25 cellular contexts compared by ENCODE assay signal in genomic region chr4:138320030-138320429, GRCh38.
"Had no signal": no experiment of that assay in that cellular context is flagged by ENCODE, and none has a peak within 500 bp of the region (broad histone marks: within the 10 kb centered on the region; RNA-seq: fewer than 3 reads in every experiment).

No MANE protein-coding gene starts in this region.

- H3K27me3 ChIP-seq: brain microvascular endothelial cell, MG63, Peyer's patch, SJCRH30 had no signal

- H3K9me3 ChIP-seq: MG63, Peyer's patch, SK-N-SH had no signal

- H3K27ac ChIP-seq: brain microvascular endothelial cell, Peyer's patch, RWPE1, SJCRH30, VCaP had no signal

- DNase-seq: activated CD4-positive, alpha-beta memory T cell treated with anti-CD3 and anti-CD28 coated beads for 36 hours; activated CD4-positive, alpha-beta T cell treated with anti-CD3 and anti-CD28 coated beads, Interleukin-2, amount 10 ng/mL, durations not matched to agents 7 days and 5 days; activated CD4-positive, CD25-positive, alpha-beta regulatory T cell; activated gamma-delta T cell; activated naive CD4-positive, alpha-beta T cell treated with anti-CD3 and anti-CD28 coated beads for 36 hours; activated T-cell treated with anti-CD3 and anti-CD28 coated beads for 4 hours; activated T-cell treated with anti-CD3 and anti-CD28 coated beads, Interleukin-2, amount 50 U/mL, for 48 hours; brain microvascular endothelial cell; MG63; NCI-H1105 treated with DMSO at 0.1 percent for 48 hours; NCI-H1436 treated with DMSO at 0.1 percent for 48 hours; NCI-H187; NCI-H2081; NCI-H510A treated with DMSO at 0.1 percent for 48 hours; NCI-H69; NK-92 treated with Interleukin-12 subunit alpha and Interleukin-12 subunit beta, amount 100 ng/mL, for 24 hours; Peyer's patch; Right ventricle myocardium superior; SJCRH30; SK-N-SH; T-helper 1 cell had no signal

- H3K9ac ChIP-seq: SK-N-SH had no signal

- H3K4me2 ChIP-seq: SK-N-SH had no signal

- ATAC-seq: activated T-helper 17 cell treated with anti-CD3 and anti-CD28 coated beads, Interleukin-2, amount 50 U/mL, for 72 hours had no signal

- H3K36me3 ChIP-seq: brain microvascular endothelial cell, MG63, Peyer's patch, SJCRH30 had no signal

- H3K4me3 ChIP-seq: MG63, Peyer's patch, SJCRH30 had no signal

- H3K4me1 ChIP-seq: Peyer's patch had no signal

- FAIRE-seq: astrocyte had no signal
